ENCODE assay signal across 8 cellular contexts in the genomic region with DNA sequence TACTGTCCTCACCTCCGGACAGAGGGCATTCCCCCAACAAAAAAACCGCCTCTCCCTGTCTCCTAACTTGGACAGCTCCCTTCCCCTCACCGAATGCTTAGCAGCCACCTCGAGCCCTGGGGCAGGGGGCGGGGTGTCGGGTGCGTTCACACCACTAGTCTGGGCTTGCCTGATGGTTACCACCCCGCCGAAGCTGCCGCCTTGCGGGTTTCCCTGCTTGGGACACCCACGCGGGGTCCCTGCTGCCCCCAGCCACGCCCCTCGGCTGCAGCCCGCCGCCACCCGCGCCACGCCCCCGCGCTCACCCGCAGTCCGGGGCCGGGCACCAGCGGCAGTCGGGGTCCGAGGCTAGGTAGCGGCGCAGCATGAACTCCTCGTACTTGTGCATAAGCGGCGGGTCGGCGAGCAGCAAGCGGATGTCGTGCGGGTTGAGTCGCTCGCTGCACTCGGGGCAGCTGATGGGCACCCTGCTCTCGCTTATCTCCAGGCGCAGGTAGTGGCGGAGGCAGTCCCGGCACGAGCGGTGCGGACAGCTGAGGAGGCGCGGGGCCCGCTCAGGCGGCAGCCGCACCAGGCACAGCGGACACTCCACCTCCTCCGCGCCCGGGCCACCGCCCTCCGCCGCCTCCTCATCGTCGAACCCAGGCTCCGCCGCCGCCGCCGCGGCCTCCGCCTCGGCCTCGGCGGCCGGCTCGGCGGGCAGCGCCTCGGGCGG. TPM values are rescaled to one million over a fixed set of nuclear protein-coding genes. Genes with fewer than 3 reads are reported as not detected.
DNase-seq lines count a peak whose midpoint lies in the region; ATAC-seq and TF ChIP-seq lines count a peak whose summit lies in the region.

No MANE protein-coding gene starts in this region.

- H2AFZ ChIP-seq in neural cell (ENCODE audit: low read depth, low read length): no peak overlapping the region

- no peaks in the 10 kb centered on the region for H3F3A ChIP-seq in neural cell (ENCODE audit: insufficient read depth, low read length, poor library complexity, severe bottlenecking)

- peaks cover 11 to 39% (median 37%) of the 10 kb centered on the region in 4 donors for H3K4me1 ChIP-seq in stomach

- no peak for TF ChIP-seq CTCF in fibroblast of mammary gland (conservative IDR thresholded peaks at IDR 0.05; ENCODE audit: control insufficient read depth, insufficient read depth, low read depth, low read length)
- peak; percentile 31 for TF ChIP-seq CTCF in neural cell (IDR thresholded peaks at IDR 0.05; ENCODE audit: poor library complexity, severe bottlenecking)
- no peak for TF ChIP-seq CTCF in stomach (IDR thresholded peaks at IDR 0.05)

- H3K9me3 ChIP-seq in neural cell (ENCODE audit: low read length) (no peaks in the 10 kb centered on the region), stomach (no peaks in the 10 kb centered on the region)

- peak; percentile 21 for ATAC-seq in GM18519 (IDR thresholded peaks at IDR 0.05; ENCODE audit: low FRiP score, unreplicated experiment)
- ATAC-seq in HG03135 (IDR thresholded peaks at IDR 0.05; ENCODE audit: unreplicated experiment): peak; percentile 32

- peak overlapping the region; percentile 25 for H3K4me2 ChIP-seq in neural cell (ENCODE audit: low read length)

- peak overlapping the region; percentile 72 for H3K4me3 ChIP-seq in fibroblast of mammary gland (ENCODE audit: control insufficient read depth, low read depth, low read length)
- H3K4me3 ChIP-seq in neural cell (ENCODE audit: low read length): peak overlapping the region; percentile 91
- H3K4me3 ChIP-seq in stomach: peak overlapping the region; percentile 75 to 100 (median 90)

- H3K27ac ChIP-seq in neural cell (ENCODE audit: low read length) (peak overlapping the region; percentile 72), stomach (peak overlapping the region; percentile 93 to 100 (median 97))

- intact Hi-C loops in stomach (cut with DNase I; ENCODE audit: low total_unique reads): no loop called here

- DNase-seq in A172 (ENCODE audit: low spot score) (peak; percentile 34), OCI-M1 (lab: John Stamatoyannopoulos, UW) (peak; percentile 81), activated T-helper 1 cell treated with Interleukin-2 at 50 U/mL for 16 hours (ENCODE audit: low read depth) (peak; percentile 39), fibroblast of mammary gland (ENCODE audit: low read depth) (no peak), stomach (peak; percentile 54)

- H4K20me1 ChIP-seq in neural cell (ENCODE audit: insufficient read depth): peaks cover 4% of the 10 kb centered on the region

- TF ChIP-seq POLR2A in stomach (IDR thresholded peaks at IDR 0.05): no peak

- WGBS in stomach, 5 donors: 0 to 1% (median 0%) methylated on average over 23 to 77 of the region's 78 CpGs

- H3K36me3 ChIP-seq in neural cell (ENCODE audit: insufficient read depth, low read length): no peaks in the 10 kb centered on the region
- peaks cover 0 to 1% (median 0%) of the 10 kb centered on the region in 4 donors for H3K36me3 ChIP-seq in stomach

- no peak for TF ChIP-seq EP300 in neural cell (conservative IDR thresholded peaks at IDR 0.05; ENCODE audit: poor library complexity, severe bottlenecking)
- no peak for TF ChIP-seq EP300 in stomach (IDR thresholded peaks at IDR 0.05)

- H3K9ac ChIP-seq in neural cell (ENCODE audit: low read length): peak overlapping the region; percentile 85

- peaks cover 39% of the 10 kb centered on the region for H3K79me2 ChIP-seq in neural cell (replicated peaks; ENCODE audit: insufficient read depth, low read length)

- no peaks in the 10 kb centered on the region for H3K9me2 ChIP-seq in neural cell (ENCODE audit: insufficient read depth, low read length)

- peak; percentile 37 for TF ChIP-seq RAD21 in neural cell (conservative IDR thresholded peaks at IDR 0.05)

- no peaks in the 10 kb centered on the region for H3K27me3 ChIP-seq in neural cell (ENCODE audit: insufficient read depth, low read depth, low read length)
- H3K27me3 ChIP-seq in stomach: no peaks in the 10 kb centered on the region

TF ChIP-seq in neural cell, 6 proteins besides CTCF, POLR2A, EP300 and RAD21:
- TF ChIP-seq, protein P1, sequence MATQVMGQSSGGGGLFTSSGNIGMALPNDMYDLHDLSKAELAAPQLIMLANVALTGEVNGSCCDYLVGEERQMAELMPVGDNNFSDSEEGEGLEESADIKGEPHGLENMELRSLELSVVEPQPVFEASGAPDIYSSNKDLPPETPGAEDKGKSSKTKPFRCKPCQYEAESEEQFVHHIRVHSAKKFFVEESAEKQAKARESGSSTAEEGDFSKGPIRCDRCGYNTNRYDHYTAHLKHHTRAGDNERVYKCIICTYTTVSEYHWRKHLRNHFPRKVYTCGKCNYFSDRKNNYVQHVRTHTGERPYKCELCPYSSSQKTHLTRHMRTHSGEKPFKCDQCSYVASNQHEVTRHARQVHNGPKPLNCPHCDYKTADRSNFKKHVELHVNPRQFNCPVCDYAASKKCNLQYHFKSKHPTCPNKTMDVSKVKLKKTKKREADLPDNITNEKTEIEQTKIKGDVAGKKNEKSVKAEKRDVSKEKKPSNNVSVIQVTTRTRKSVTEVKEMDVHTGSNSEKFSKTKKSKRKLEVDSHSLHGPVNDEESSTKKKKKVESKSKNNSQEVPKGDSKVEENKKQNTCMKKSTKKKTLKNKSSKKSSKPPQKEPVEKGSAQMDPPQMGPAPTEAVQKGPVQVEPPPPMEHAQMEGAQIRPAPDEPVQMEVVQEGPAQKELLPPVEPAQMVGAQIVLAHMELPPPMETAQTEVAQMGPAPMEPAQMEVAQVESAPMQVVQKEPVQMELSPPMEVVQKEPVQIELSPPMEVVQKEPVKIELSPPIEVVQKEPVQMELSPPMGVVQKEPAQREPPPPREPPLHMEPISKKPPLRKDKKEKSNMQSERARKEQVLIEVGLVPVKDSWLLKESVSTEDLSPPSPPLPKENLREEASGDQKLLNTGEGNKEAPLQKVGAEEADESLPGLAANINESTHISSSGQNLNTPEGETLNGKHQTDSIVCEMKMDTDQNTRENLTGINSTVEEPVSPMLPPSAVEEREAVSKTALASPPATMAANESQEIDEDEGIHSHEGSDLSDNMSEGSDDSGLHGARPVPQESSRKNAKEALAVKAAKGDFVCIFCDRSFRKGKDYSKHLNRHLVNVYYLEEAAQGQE (IDR thresholded peaks at IDR 0.05; ENCODE audit: borderline replicate concordance): peak; percentile 6
- TF ChIP-seq EZH2 (IDR thresholded peaks at IDR 0.05; ENCODE audit: borderline replicate concordance, insufficient read depth, low read length, poor library complexity, severe bottlenecking) (no peak), SMC3 (conservative IDR thresholded peaks at IDR 0.05; ENCODE audit: poor library complexity) (peak; percentile 48), POLR2AphosphoS5 (IDR thresholded peaks at IDR 0.05) (peak; percentile 27), MXI1 (conservative IDR thresholded peaks at IDR 0.05; ENCODE audit: poor library complexity, severe bottlenecking) (peak; percentile 63), TAF1 (IDR thresholded peaks at IDR 0.05; ENCODE audit: low read depth) (peak; percentile 8)

RNA-seq across cellular contexts. Expression of gene RNF19B, which starts 0.7 kb away (rescaled TPM):
- total RNA-seq in A172 (2014; rRNA removed; shearing (Covaris generic)): 7.4 and 7.9 TPM in 2 replicates
- polyA plus RNA-seq in neural cell (22.1 and 30.8 TPM in 2 replicates), stomach (10 to 100 TPM in 1 of 3 donors, 1 to 10 TPM in 2; 9.1 to 10.4 (median 9.1) TPM)
- 46.0 and 46.3 TPM in 2 replicates for polyA minus RNA-seq in neural cell
- total RNA-seq in stomach: 10 to 100 TPM in 3 of 5 donors, 1 to 10 TPM in 1, under 1 TPM in 1; 0.58 to 29.5 (median 10.3) TPM
